Comparison of ENCODE assay signal across 11 cellular contexts in genomic region chr3:13525827-13526625, GRCh38. TPM values are rescaled to one million over a fixed set of nuclear protein-coding genes. Genes with fewer than 3 reads are reported as not detected.
DNase-seq lines count a peak whose midpoint lies in the region; ATAC-seq and TF ChIP-seq lines count a peak whose summit lies in the region.
"Had no signal": no experiment of that assay in that cellular context is flagged by ENCODE, and none has a peak within 500 bp of the region (broad histone marks: within the 10 kb centered on the region; RNA-seq: fewer than 3 reads in every experiment).

No MANE protein-coding gene starts in this region.

- peaks cover 18% of the 10 kb centered on the region for H3K9me3 Mint-ChIP-seq in mesothelial cell of epicardium

- intact Hi-C loops in transverse colon (cut with DNase I; ENCODE audit: low total_unique reads), result no loop called here

- peaks cover 21% of the 10 kb centered on the region for H3K4me1 Mint-ChIP-seq in mesothelial cell of epicardium
- H3K4me1 Mint-ChIP-seq: T-cell had no signal

- no peaks in the 10 kb centered on the region for H3K9me2 ChIP-seq in Karpas-422 (replicated peaks; ENCODE audit: insufficient read depth, low read length)

- H3K9me3 ChIP-seq in esophagus (ENCODE audit: control insufficient read depth in 2 of 2, insufficient read depth in 1 of 2, low read depth in 1 of 2, low read length in 1 of 2) (no peaks in the 10 kb centered on the region), transverse colon (no peaks in the 10 kb centered on the region), Karpas-422 (ENCODE audit: low read length) (no peaks in the 10 kb centered on the region)

- H3K27ac ChIP-seq in esophagus (ENCODE audit: low read depth in 2 of 2, low read length in 1 of 2) (peak overlapping the region; percentile 37 to 45), transverse colon (peak overlapping the region in 3 of 4 donors; percentile 18 to 45 (median 34)), Karpas-422 (ENCODE audit: low read length) (no peak overlapping the region)

- H3K4me2 ChIP-seq in Karpas-422 (ENCODE audit: low read depth, low read length, poor library complexity, severe bottlenecking), result no peak overlapping the region

- DNase-seq in NCI-H526 treated with DMSO at 0.1 percent for 48 hours (lab: John Stamatoyannopoulos, UW) (peak; percentile 47), mesothelial cell of epicardium (ENCODE audit: low spot score in 2 of 2, unreplicated experiment in 2 of 2) (no peak), transverse colon (no peak), Karpas-422 (no peak)
- no peak for DNase-seq in stimulated activated naive CD4-positive, alpha-beta T cell (lab: John Stamatoyannopoulos, UW)
- no peak for DNase-seq in central memory CD4-positive, alpha-beta T cell
- DNase-seq: anterior cingulate cortex, small intestine, T-cell had no signal

- in situ Hi-C loops in transverse colon (cut with MboI; ENCODE audit: low pct_ligation_motif_present in 1 of 4, low pct_unique_long_range_greater_than_20kb in 1 of 4, low sequenced_read_pairs in 3 of 4), result no loop called here

- no peak overlapping the region for H3K4me3 Mint-ChIP-seq in mesothelial cell of epicardium
- H3K4me3 Mint-ChIP-seq: T-cell had no signal

- no peaks in the 10 kb centered on the region for H3K27me3 Mint-ChIP-seq in mesothelial cell of epicardium (ENCODE audit: low read depth)

- 68 to 76% methylated on average over 20 of the region's 20 CpGs for WGBS in esophagus, 2 donors
- WGBS in transverse colon (ENCODE audit: low coverage in 1 of 2), 2 donors, result 73 to 75% methylated on average over 11 to 20 of the region's 20 CpGs

- H3K79me2 ChIP-seq in Karpas-422 (ENCODE audit: low read length), result no peaks in the 10 kb centered on the region

- H2AFZ ChIP-seq in Karpas-422 (ENCODE audit: low read length), result no peak overlapping the region

- H3K4me3 ChIP-seq in esophagus (ENCODE audit: low read depth in 1 of 2, low read length in 2 of 2), result no peak overlapping the region
- no peak overlapping the region for H3K4me3 ChIP-seq in transverse colon
- H3K4me3 ChIP-seq in Karpas-422 (ENCODE audit: low read length), result no peak overlapping the region

- no peak for TF ChIP-seq POLR2A in transverse colon (IDR thresholded peaks at IDR 0.05)

- TF ChIP-seq EP300 in transverse colon (IDR thresholded peaks at IDR 0.05; ENCODE audit: low read depth), result no peak

- no peaks in the 10 kb centered on the region for H4K20me1 ChIP-seq in Karpas-422 (ENCODE audit: insufficient read depth, low read depth, low read length)

- peaks cover 6% of the 10 kb centered on the region for H3K36me3 Mint-ChIP-seq in mesothelial cell of epicardium
- H3K36me3 Mint-ChIP-seq: T-cell had no signal

- H3K9ac ChIP-seq in Karpas-422 (ENCODE audit: low read length), result no peak overlapping the region

- no peaks in the 10 kb centered on the region for H3K36me3 ChIP-seq in esophagus (ENCODE audit: control insufficient read depth in 2 of 2, insufficient read depth in 2 of 2, low read length in 1 of 2)
- no peaks in the 10 kb centered on the region for H3K36me3 ChIP-seq in transverse colon
- H3K36me3 ChIP-seq in Karpas-422 (ENCODE audit: insufficient read depth, low read length), result no peaks in the 10 kb centered on the region

- TF ChIP-seq CTCF in mesothelial cell of epicardium (IDR thresholded peaks at IDR 0.05; ENCODE audit: unreplicated experiment) (no peak), transverse colon (IDR thresholded peaks at IDR 0.05) (no peak)

- H3K4me1 ChIP-seq in esophagus (ENCODE audit: control insufficient read depth in 2 of 2, insufficient read depth in 2 of 2, low read length in 1 of 2), result peaks cover 0 to 10% of the 10 kb centered on the region in 2 donors
- H3K4me1 ChIP-seq in transverse colon, result no peaks in the 10 kb centered on the region
- no peaks in the 10 kb centered on the region for H3K4me1 ChIP-seq in Karpas-422 (ENCODE audit: low read length)

- peak overlapping the region; percentile 91 for H3K27ac Mint-ChIP-seq in mesothelial cell of epicardium
- H3K27ac Mint-ChIP-seq: T-cell had no signal

- ATAC-seq in GM19455 (IDR thresholded peaks at IDR 0.05; ENCODE audit: unreplicated experiment), result no peak

- H3K27me3 ChIP-seq in esophagus (ENCODE audit: control insufficient read depth in 1 of 2, insufficient read depth in 2 of 2, low read length in 2 of 2), result no peaks in the 10 kb centered on the region
- H3K27me3 ChIP-seq in transverse colon, result no peaks in the 10 kb centered on the region
- H3K27me3 ChIP-seq in Karpas-422 (ENCODE audit: low read length), result no peaks in the 10 kb centered on the region

RNA-seq across cellular contexts. Expression of gene FBLN2, which starts 22.9 kb away (rescaled TPM):
- polyA plus RNA-seq in esophagus, result 1 to 10 TPM; 2.7 to 6.0 TPM
- total RNA-seq in mesothelial cell of epicardium, result 63.3 to 68.6 TPM (median 67.5 TPM) in 3 replicates
- total RNA-seq in transverse colon, result 10 to 100 TPM; 23.0 to 51.5 (median 31.4) TPM
- total RNA-seq in Karpas-422 (2014; rRNA removed; shearing (Covaris generic); ENCODE audit: low replicate concordance), result not detected in 2 replicates

RNA-seq across cellular contexts. Expression of gene HDAC11, which starts 45.9 kb away (rescaled TPM):
- 10 to 100 TPM; 12.9 TPM for polyA plus RNA-seq in esophagus
- 15.4 to 19.1 TPM (median 16.4 TPM) in 3 replicates for total RNA-seq in mesothelial cell of epicardium
- 10 to 100 TPM; 19.8 to 44.0 (median 27.1) TPM for total RNA-seq in transverse colon
- total RNA-seq in Karpas-422 (2014; rRNA removed; shearing (Covaris generic); ENCODE audit: low replicate concordance), result 1.6 and 5.3 TPM in 2 replicates

Comparison
In these comparisons a context has a peak if more than half of its experiments do, and no peak if none do; other contexts are left out.
1. RNA of gene FBLN2, which starts 22.9 kb away (total RNA-seq): 63.3 to 68.6 TPM in mesothelial cell of epicardium and 23.0 to 51.5 TPM in transverse colon; not detected in Karpas-422; every median in the first group is over 10 times any median in the second.